In genomic region chr3:15427182-15427880, GRCh38 we compare ENCODE assay signal across 8 cellular contexts. TPM values are rescaled to one million over a fixed set of nuclear protein-coding genes. Genes with fewer than 3 reads are reported as not detected.
DNase-seq lines count a peak whose midpoint lies in the region; ATAC-seq, FAIRE-seq and TF ChIP-seq lines count a peak whose summit lies in the region.

TSS of gene EAF1 (plus strand) at chr3:15427598. CDS start at chr3:15427780, 182 bp downstream.
A gene with protein sequence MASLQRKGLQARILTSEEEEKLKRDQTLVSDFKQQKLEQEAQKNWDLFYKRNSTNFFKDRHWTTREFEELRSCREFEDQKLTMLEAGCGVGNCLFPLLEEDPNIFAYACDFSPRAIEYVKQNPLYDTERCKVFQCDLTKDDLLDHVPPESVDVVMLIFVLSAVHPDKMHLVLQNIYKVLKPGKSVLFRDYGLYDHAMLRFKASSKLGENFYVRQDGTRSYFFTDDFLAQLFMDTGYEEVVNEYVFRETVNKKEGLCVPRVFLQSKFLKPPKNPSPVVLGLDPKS (minus strand): TSS chr3:15427544. CDS start chr3:15426511, 1,033 bp downstream.

- peaks cover 59% of the 10 kb centered on the region for H3K4me1 Mint-ChIP-seq in activated T-cell treated with anti-CD3 and anti-CD28 coated beads, Interleukin-2, amount 50 U/mL, for 72 hours (ENCODE audit: low read depth)
- H3K4me1 Mint-ChIP-seq in naive thymus-derived CD4-positive, alpha-beta T cell: peaks cover 47 to 82% (median 62%) of the 10 kb centered on the region in 7 donors
- H3K4me1 Mint-ChIP-seq in stimulated activated naive B cell treated with anti-CD40 and anti-IgM and Interleukin-4, amounts not matched to agents 10 μg/mL and 1 μg/mL and 100 μg/mL, for 72 hours: peaks cover 30 to 56% of the 10 kb centered on the region in 2 donors

- no peak for FAIRE-seq in RCC 7860 (lab: Jason Lieb, UNC)

- peak within 1 kb of the TSS; percentile 71 for H2BK5ac ChIP-seq in IMR-90 (ENCODE audit: low read depth, low read length, poor library complexity, severe bottlenecking)

- peak within 1 kb of the TSS; percentile 72; the same call in 1 of the 2 replicates for H3K56ac ChIP-seq in IMR-90 (ENCODE audit: extremely low read depth, insufficient read depth, low read length)

- H4K5ac ChIP-seq in IMR-90 (ENCODE audit: low read depth, low read length): peak within 1 kb of the TSS; percentile 88

- TF ChIP-seq POLR2A in IMR-90 (IDR thresholded peaks at IDR 0.05; ENCODE audit: low read depth, low read length): peak; percentile 75

- no peaks in the 10 kb centered on the region for H3K27me3 Mint-ChIP-seq in activated T-cell treated with anti-CD3 and anti-CD28 coated beads, Interleukin-2, amount 50 U/mL, for 72 hours (ENCODE audit: low read depth)
- no peaks in the 10 kb centered on the region for H3K27me3 Mint-ChIP-seq in naive thymus-derived CD4-positive, alpha-beta T cell
- no peaks in the 10 kb centered on the region for H3K27me3 Mint-ChIP-seq in stimulated activated naive B cell treated with anti-CD40 and anti-IgM and Interleukin-4, amounts not matched to agents 10 μg/mL and 1 μg/mL and 100 μg/mL, for 72 hours

- H3K36me3 Mint-ChIP-seq in activated T-cell treated with anti-CD3 and anti-CD28 coated beads, Interleukin-2, amount 50 U/mL, for 72 hours (ENCODE audit: insufficient read depth in 2 of 2): peaks cover 14 to 22% of the 10 kb centered on the region in 2 donors
- H3K36me3 Mint-ChIP-seq in naive thymus-derived CD4-positive, alpha-beta T cell: peaks cover 8 to 39% (median 18%) of the 10 kb centered on the region in 5 donors
- peaks cover 15 to 36% of the 10 kb centered on the region in 2 donors for H3K36me3 Mint-ChIP-seq in stimulated activated naive B cell treated with anti-CD40 and anti-IgM and Interleukin-4, amounts not matched to agents 10 μg/mL and 1 μg/mL and 100 μg/mL, for 72 hours

- no peak for TF ChIP-seq RAD21 in IMR-90 (IDR thresholded peaks at IDR 0.05; ENCODE audit: low read length)

- H3K27ac ChIP-seq in IMR-90 (ENCODE audit: insufficient read depth, low read length): peak within 1 kb of the TSS; percentile 93
- peak within 1 kb of the TSS; percentile 91 for H3K27ac ChIP-seq in naive thymus-derived CD4-positive, alpha-beta T cell (ENCODE audit: low read depth, low read length)

- H3K4me3 Mint-ChIP-seq in activated T-cell treated with anti-CD3 and anti-CD28 coated beads, Interleukin-2, amount 50 U/mL, for 72 hours: peak within 1 kb of the TSS; percentile 99
- peak within 1 kb of the TSS; percentile 91 to 100 (median 98) for H3K4me3 Mint-ChIP-seq in naive thymus-derived CD4-positive, alpha-beta T cell
- H3K4me3 Mint-ChIP-seq in stimulated activated naive B cell treated with anti-CD40 and anti-IgM and Interleukin-4, amounts not matched to agents 10 μg/mL and 1 μg/mL and 100 μg/mL, for 72 hours: peak within 1 kb of the TSS; percentile 96

- DNase-seq in D341Med (ENCODE audit: low spot score) (peak; percentile 92), IMR-90 (peak; percentile 74), RCC 7860 (ENCODE audit: low spot score) (peak; percentile 41), fibroblast of gingiva (ENCODE audit: low read depth) (peak; percentile 74)
- peak; percentile 87 to 89 for DNase-seq in activated T-cell treated with anti-CD3 and anti-CD28 coated beads, Interleukin-2, amount 50 U/mL, for 72 hours
- peak; percentile 71 to 85 (median 84) for DNase-seq in naive thymus-derived CD4-positive, alpha-beta T cell
- DNase-seq in stimulated activated naive B cell treated with anti-CD40 and anti-IgM and Interleukin-4, amounts not matched to agents 10 μg/mL and 1 μg/mL and 100 μg/mL, for 72 hours: peak; percentile 80

- H3K9me1 ChIP-seq in IMR-90 (ENCODE audit: insufficient read depth, low read length): peaks cover 11% of the 10 kb centered on the region

- H2AFZ ChIP-seq in IMR-90 (replicated peaks; ENCODE audit: low read length, poor library complexity): peak within 1 kb of the TSS; percentile 98

- TF ChIP-seq CTCF in IMR-90 (conservative IDR thresholded peaks at IDR 0.05; ENCODE audit: low read depth, low read length): 0 out of 2 replicates have a peak, but pooled peaks have one; percentile 0

- H3K27me3 ChIP-seq in IMR-90 (ENCODE audit: control insufficient read depth, insufficient read depth, low read length): no peaks in the 10 kb centered on the region
- no peaks in the 10 kb centered on the region for H3K27me3 ChIP-seq in naive thymus-derived CD4-positive, alpha-beta T cell (ENCODE audit: control insufficient read depth in 2 of 2, insufficient read depth in 2 of 2, low read length in 2 of 2)

- peak within 1 kb of the TSS; percentile 75; the same call in 1 of the 2 replicates for H3K18ac ChIP-seq in IMR-90 (ENCODE audit: low read depth, low read length)

- peak within 1 kb of the TSS; percentile 96 for H3K9ac ChIP-seq in IMR-90 (ENCODE audit: low read depth, low read length)

- WGBS in IMR-90 (ENCODE audit: extremely low coverage in 2 of 2, insufficient read length in 1 of 2), 2 experiments: 0% methylated on average over 27 of the region's 52 CpGs; no CpG with 5 or more reads in 1 of the 2 experiments

- peak within 1 kb of the TSS; percentile 86 for H4K91ac ChIP-seq in IMR-90 (ENCODE audit: insufficient read depth, low read depth, low read length)

- H3K4me3 ChIP-seq in IMR-90 (ENCODE audit: insufficient read depth, low read depth, low read length): peak within 1 kb of the TSS; percentile 92
- peak within 1 kb of the TSS; percentile 81 for H3K4me3 ChIP-seq in naive thymus-derived CD4-positive, alpha-beta T cell (ENCODE audit: low read length)

- in situ Hi-C loops in IMR-90 (cut with MboI; ENCODE audit: low sequenced_read_pairs): no loop called here

- POLR2A ChIA-PET in IMR-90 (lab: Charles Lee; ENCODE audit: unreplicated experiment): no interaction called here
- POLR2A ChIA-PET in naive thymus-derived CD4-positive, alpha-beta T cell (lab: Charles Lee): interaction anchor here (0.6 kb wide), 1 partner anchor 14 kb away, joined by 4 read pairs; no protein-coding TSS in a partner anchor

- peak within 1 kb of the TSS; percentile 99 for H3K4me2 ChIP-seq in IMR-90 (ENCODE audit: low read depth, low read length)

- ATAC-seq in GM21526 (IDR thresholded peaks at IDR 0.05; ENCODE audit: low FRiP score, unreplicated experiment): peak; percentile 88
- peak; percentile 86 for ATAC-seq in IMR-90 (ENCODE audit: low read depth)
- ATAC-seq in activated T-cell treated with anti-CD3 and anti-CD28 coated beads, Interleukin-2, amount 50 U/mL, for 72 hours (replicated peaks in 1 of 2): peak; percentile 91 to 92
- peak; percentile 89 for ATAC-seq in naive thymus-derived CD4-positive, alpha-beta T cell
- peak; percentile 94 to 96 for ATAC-seq in stimulated activated naive B cell treated with anti-CD40 and anti-IgM and Interleukin-4, amounts not matched to agents 10 μg/mL and 1 μg/mL and 100 μg/mL, for 72 hours (replicated peaks)

- intact Hi-C loops in IMR-90 (cut with micrococcal nuclease): loop anchor here (5.0 kb wide), 2 partner anchors 205 to 385 kb away; no protein-coding TSS in a partner anchor
- intact Hi-C loops in naive thymus-derived CD4-positive, alpha-beta T cell (cut with micrococcal nuclease): loop anchor here (1.0 to 10.0 kb wide), 13 partner anchors 49 to 837 kb away; partner anchors contain the start of genes BTD (in 2 of the 2), CAPN7 (in 2 of the 2), HACL1 (in 2 of the 2) and RBSN (in 2 of the 2)

- H3K79me1 ChIP-seq in IMR-90 (ENCODE audit: low read depth in 1 of 2, low read length in 2 of 2): peaks cover 34 to 60% of the 10 kb centered on the region in 2 experiments

- H3K36me3 ChIP-seq in IMR-90 (ENCODE audit: control insufficient read depth, insufficient read depth, low read length): peaks cover 13% of the 10 kb centered on the region
- peaks cover 5 to 35% (median 5%) of the 10 kb centered on the region in 3 experiments for H3K36me3 ChIP-seq in naive thymus-derived CD4-positive, alpha-beta T cell (ENCODE audit: control insufficient read depth in 2 of 3, insufficient read depth in 3 of 3, low read length in 3 of 3)

- H3K27ac Mint-ChIP-seq in activated T-cell treated with anti-CD3 and anti-CD28 coated beads, Interleukin-2, amount 50 U/mL, for 72 hours: peak within 1 kb of the TSS; percentile 99
- H3K27ac Mint-ChIP-seq in naive thymus-derived CD4-positive, alpha-beta T cell: peak within 1 kb of the TSS; percentile 86 to 99 (median 94)
- peak within 1 kb of the TSS; percentile 99 for H3K27ac Mint-ChIP-seq in stimulated activated naive B cell treated with anti-CD40 and anti-IgM and Interleukin-4, amounts not matched to agents 10 μg/mL and 1 μg/mL and 100 μg/mL, for 72 hours

- H3K14ac ChIP-seq in IMR-90 (replicated peaks; ENCODE audit: low read depth, low read length): peak within 1 kb of the TSS; percentile 91

- H4K20me1 ChIP-seq in IMR-90 (ENCODE audit: insufficient read depth, low read length): peaks cover 16% of the 10 kb centered on the region

- H2AK9ac ChIP-seq in IMR-90 (replicated peaks; ENCODE audit: low read depth, low read length, poor library complexity): peak within 1 kb of the TSS; percentile 90

- CTCF ChIA-PET in IMR-90 (lab: Yijun Ruan, JAX): no interaction called here
- CTCF ChIA-PET in naive thymus-derived CD4-positive, alpha-beta T cell (lab: Charles Lee): interaction anchor here (1.3 kb wide), 1 partner anchor 159 kb away, joined by 4 read pairs; no protein-coding TSS in a partner anchor

- H2BK15ac ChIP-seq in IMR-90 (ENCODE audit: low read depth, low read length): no peak within 1 kb of the TSS

- 0 out of 2 replicates have a peak within 1 kb of the TSS, but pooled peaks have one; percentile 58 for H2BK120ac ChIP-seq in IMR-90 (ENCODE audit: low read depth, low read length)

- H4K8ac ChIP-seq in IMR-90 (ENCODE audit: low read depth in 2 of 2, low read length in 2 of 2): peak within 1 kb of the TSS; percentile 90 to 96

- H3K9me3 Mint-ChIP-seq in activated T-cell treated with anti-CD3 and anti-CD28 coated beads, Interleukin-2, amount 50 U/mL, for 72 hours: no peaks in the 10 kb centered on the region
- H3K9me3 Mint-ChIP-seq in naive thymus-derived CD4-positive, alpha-beta T cell: no peaks in the 10 kb centered on the region
- no peaks in the 10 kb centered on the region for H3K9me3 Mint-ChIP-seq in stimulated activated naive B cell treated with anti-CD40 and anti-IgM and Interleukin-4, amounts not matched to agents 10 μg/mL and 1 μg/mL and 100 μg/mL, for 72 hours

- BruUV-seq in IMR-90 (replicated peaks; lab: Mats Ljungman, UMichigan): no TSS peak

- H2BK20ac ChIP-seq in IMR-90 (ENCODE audit: low read depth, low read length): no peak within 1 kb of the TSS

- H3K4ac ChIP-seq in IMR-90 (ENCODE audit: low read depth, low read length): peak within 1 kb of the TSS; percentile 96

- dilution Hi-C loops in IMR-90 (cut with HindIII; ENCODE audit: low sequenced_read_pairs, unreplicated experiment): no loop called here

- no peaks in the 10 kb centered on the region for H3K9me3 ChIP-seq in IMR-90 (ENCODE audit: control insufficient read depth, insufficient read depth, low read length)
- no peaks in the 10 kb centered on the region for H3K9me3 ChIP-seq in naive thymus-derived CD4-positive, alpha-beta T cell (ENCODE audit: control insufficient read depth in 2 of 3, low read length in 3 of 3)

- H3K4me1 ChIP-seq in IMR-90 (ENCODE audit: control insufficient read depth, insufficient read depth, low read length): peaks cover 1% of the 10 kb centered on the region; the same call in 1 of the 2 replicates
- peaks cover 18 to 23% of the 10 kb centered on the region in 2 donors for H3K4me1 ChIP-seq in naive thymus-derived CD4-positive, alpha-beta T cell (ENCODE audit: control insufficient read depth in 2 of 2, insufficient read depth in 2 of 2, low read length in 2 of 2)

- H2AK5ac ChIP-seq in IMR-90 (ENCODE audit: low read depth, low read length): peak within 1 kb of the TSS; percentile 83

- peak within 1 kb of the TSS; percentile 87 for H3K23ac ChIP-seq in IMR-90 (ENCODE audit: low read depth, low read length)

RNA-seq across cellular contexts. Expression of gene EAF1, which starts in this region (rescaled TPM):
- total RNA-seq in IMR-90 (2012; rRNA removed): 19.7 and 21.3 TPM in 2 replicates
- polyA plus RNA-seq in IMR-90 (2012; rRNA removed): 5.7 and 7.0 TPM in 2 replicates
- polyA plus RNA-seq in IMR-90 (2012; cell fraction: cytosol; rRNA removed): 5.6 and 5.9 TPM in 2 replicates
- polyA plus RNA-seq in IMR-90 (2012; cell fraction: nucleus; rRNA removed; ENCODE audit: low replicate concordance): 6.8 and 9.1 TPM in 2 replicates
- 10 to 100 TPM; 29.9 to 33.4 TPM for total RNA-seq in activated T-cell treated with anti-CD3 and anti-CD28 coated beads, Interleukin-2, amount 50 U/mL, for 72 hours
- 10 to 100 TPM; 17.8 to 61.9 (median 27.8) TPM for total RNA-seq in naive thymus-derived CD4-positive, alpha-beta T cell
- polyA plus RNA-seq in naive thymus-derived CD4-positive, alpha-beta T cell: 1 to 10 TPM; 5.0 to 5.7 TPM

RNA-seq across cellular contexts. Expression of the second gene that starts in this region (rescaled TPM):
- 21.5 and 32.5 TPM in 2 replicates for total RNA-seq in IMR-90 (2012; rRNA removed)
- polyA plus RNA-seq in IMR-90 (2012; rRNA removed): 15.3 and 15.4 TPM in 2 replicates
- 5.0 and 10.2 TPM in 2 replicates for polyA plus RNA-seq in IMR-90 (2012; cell fraction: cytosol; rRNA removed)
- polyA plus RNA-seq in IMR-90 (2012; cell fraction: nucleus; rRNA removed; ENCODE audit: low replicate concordance): 1.9 and 7.1 TPM in 2 replicates
- total RNA-seq in activated T-cell treated with anti-CD3 and anti-CD28 coated beads, Interleukin-2, amount 50 U/mL, for 72 hours: 10 to 100 TPM; 26.8 to 29.6 TPM
- total RNA-seq in naive thymus-derived CD4-positive, alpha-beta T cell: 10 to 100 TPM in 4 of 5 experiments, 1 to 10 TPM in 1; 7.9 to 23.0 (median 18.3) TPM
- polyA plus RNA-seq in naive thymus-derived CD4-positive, alpha-beta T cell: 10 to 100 TPM; 10.8 to 18.4 TPM

Comparison
In these comparisons a context has a peak if more than half of its experiments do, and no peak if none do; other contexts are left out.
1. Peak in every context shown above with its lines: DNase-seq, ATAC-seq, H3K4me3 ChIP-seq and H3K27ac ChIP-seq.
2. DNase-seq: peak in every context shown above with its lines; median percentile 92 in D341Med; 88 in activated T-cell treated with anti-CD3 and anti-CD28 coated beads, Interleukin-2, amount 50 U/mL, for 72 hours; 84 in naive thymus-derived CD4-positive, alpha-beta T cell; 80 in stimulated activated naive B cell treated with anti-CD40 and anti-IgM and Interleukin-4, amounts not matched to agents 10 μg/mL and 1 μg/mL and 100 μg/mL, for 72 hours; 74 in IMR-90; 74 in fibroblast of gingiva; 41 in RCC 7860.